ENCODE assay signal across 1 cellular context in genomic region chr9:71910602-71911060, GRCh38.
TF ChIP-seq lines count a peak whose summit lies in the region.

No MANE protein-coding gene starts in this region.

TF ChIP-seq in HepG2, 621 proteins besides CTCF, POLR2A, EP300 and RAD21 (continued from another document and continues in another):
- TF ChIP-seq ZNF512 (CRISPR knock-in tag; IDR thresholded peaks at IDR 0.05) (0 out of 2 replicates have a peak, but pooled peaks have one; percentile 20), GATAD1 (CRISPR knock-in tag; IDR thresholded peaks at IDR 0.05) (no peak), ZNF136 (CRISPR knock-in tag; IDR thresholded peaks at IDR 0.05; ENCODE audit: low read depth) (no peak), RBFOX2 (IDR thresholded peaks at IDR 0.05; ENCODE audit: low read depth, low read length) (peak; percentile 86), IRX3 (CRISPR knock-in tag; IDR thresholded peaks at IDR 0.05; ENCODE audit: borderline replicate concordance, low read depth) (peak; percentile 9; the same call in 1 of the 2 replicates), ZNF20 (CRISPR knock-in tag; IDR thresholded peaks at IDR 0.05) (no peak), ZBTB44 (CRISPR knock-in tag; IDR thresholded peaks at IDR 0.05) (no peak), RARG (CRISPR knock-in tag; IDR thresholded peaks at IDR 0.05; ENCODE audit: low read depth) (no peak), GRHL1 (CRISPR knock-in tag; conservative IDR thresholded peaks at IDR 0.05) (no peak), AGO2 (optimal IDR thresholded peaks at IDR 0.05; ENCODE audit: low read depth, low read length) (peak; percentile 83), ZNF580 (CRISPR knock-in tag; IDR thresholded peaks at IDR 0.05; ENCODE audit: borderline replicate concordance, low read depth) (no peak), ZFX (CRISPR knock-in tag; IDR thresholded peaks at IDR 0.05; ENCODE audit: low read depth) (peak; percentile 88), ZFP90 (CRISPR knock-in tag; IDR thresholded peaks at IDR 0.05; ENCODE audit: borderline replicate concordance) (peak; percentile 15; the same call in 1 of the 2 replicates), E2F1 (CRISPR knock-in tag; IDR thresholded peaks at IDR 0.05) (peak; percentile 35; the same call in 1 of the 2 replicates), ZSCAN20 (CRISPR knock-in tag; IDR thresholded peaks at IDR 0.05; ENCODE audit: borderline replicate concordance) (peak; percentile 38; the same call in 1 of the 2 replicates), PHF8 (CRISPR knock-in tag; IDR thresholded peaks at IDR 0.05) (peak; percentile 67), ZNF670 (CRISPR knock-in tag; IDR thresholded peaks at IDR 0.05; ENCODE audit: borderline replicate concordance) (0 out of 2 replicates have a peak, but pooled peaks have one; percentile 35), HOXA3 (CRISPR knock-in tag; IDR thresholded peaks at IDR 0.05) (peak; percentile 26; the same call in 1 of the 2 replicates), KDM5A (IDR thresholded peaks at IDR 0.05; ENCODE audit: borderline replicate concordance, low read length) (no peak), PAXIP1 (CRISPR knock-in tag; conservative IDR thresholded peaks at IDR 0.05) (peak; percentile 35; the same call in 1 of the 2 replicates), ISL2 (CRISPR knock-in tag; IDR thresholded peaks at IDR 0.05) (0 out of 2 replicates have a peak, but pooled peaks have one; percentile 1), ZNF720 (CRISPR knock-in tag; IDR thresholded peaks at IDR 0.05) (no peak), MXD1 (CRISPR knock-in tag; IDR thresholded peaks at IDR 0.05) (0 out of 2 replicates have a peak, but pooled peaks have one; percentile 2), GFI1 (CRISPR knock-in tag; IDR thresholded peaks at IDR 0.05; ENCODE audit: borderline replicate concordance) (no peak), MYC (CRISPR knock-in tag; IDR thresholded peaks at IDR 0.05; ENCODE audit: borderline replicate concordance) (no peak), ZBTB34 (CRISPR knock-in tag; IDR thresholded peaks at IDR 0.05) (no peak), ARID2 (CRISPR knock-in tag; IDR thresholded peaks at IDR 0.05; ENCODE audit: borderline replicate concordance) (no peak), ZNF318 (CRISPR knock-in tag; IDR thresholded peaks at IDR 0.05) (peak; percentile 41; the same call in 1 of the 2 replicates), ZNF556 (CRISPR knock-in tag; IDR thresholded peaks at IDR 0.05; ENCODE audit: borderline replicate concordance) (peak; percentile 78; the same call in 1 of the 2 replicates), SRY (CRISPR knock-in tag; IDR thresholded peaks at IDR 0.05) (peak; percentile 75)
